ENCODE assay signal across 8 cellular contexts in the genomic region with DNA sequence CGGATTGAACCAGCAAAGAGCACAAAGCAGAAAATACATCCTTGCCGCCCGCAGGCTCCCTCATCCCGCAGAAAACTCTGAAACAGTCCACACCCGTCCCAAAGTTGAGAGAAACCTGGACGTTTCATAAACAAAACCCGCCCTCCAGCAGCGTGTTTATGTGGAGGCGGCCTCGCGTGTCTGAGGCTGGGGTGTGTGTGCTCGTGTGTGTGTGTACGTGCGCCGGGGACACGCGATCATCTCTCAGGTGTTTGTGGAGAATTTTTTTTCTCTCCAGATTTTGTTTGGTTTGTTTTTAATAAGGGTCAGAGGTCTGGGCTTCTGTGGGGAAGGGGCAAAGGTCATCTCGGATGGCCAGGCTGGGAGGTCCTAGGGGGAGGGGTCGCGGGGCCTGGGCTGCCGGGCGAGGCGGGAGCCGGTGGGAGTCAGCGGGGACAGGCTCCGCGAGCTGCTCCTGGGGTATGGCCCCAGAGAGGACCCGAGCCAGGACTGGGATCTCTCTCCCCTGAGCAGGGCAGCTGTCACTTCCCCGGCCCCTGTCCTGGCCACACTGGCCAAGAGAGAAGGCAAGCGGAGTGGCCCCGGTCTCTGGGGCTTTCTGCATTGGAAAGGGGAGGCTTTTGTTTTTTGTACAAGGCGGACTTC.
A peak's percentile ranks its signal among the peaks of the same experiment; 100 is the strongest.
DNase-seq lines count a peak whose midpoint lies in the region; ATAC-seq and TF ChIP-seq lines count a peak whose summit lies in the region.

No MANE protein-coding gene starts in this region.

- H3K79me2 ChIP-seq in SU-DHL-6 (ENCODE audit: insufficient read depth, low read length) = no peaks in the 10 kb centered on the region

- no peaks in the 10 kb centered on the region for H3K36me3 ChIP-seq in HEK293 (ENCODE audit: control insufficient read depth in 2 of 2, insufficient read depth in 1 of 2, low read length in 2 of 2)
- H3K36me3 ChIP-seq in SU-DHL-6 (ENCODE audit: low read length) = no peaks in the 10 kb centered on the region

- peak overlapping the region; percentile 64 for H2AFZ ChIP-seq in SU-DHL-6 (ENCODE audit: low read depth, low read length, severe bottlenecking)

- H3K9me3 ChIP-seq in HEK293 (ENCODE audit: control insufficient read depth, insufficient read depth, low read depth, low read length) (no peaks in the 10 kb centered on the region), SU-DHL-6 (ENCODE audit: insufficient read depth, low read length) (no peaks in the 10 kb centered on the region)

- H3F3A ChIP-seq in SU-DHL-6 (ENCODE audit: insufficient read depth) = no peaks in the 10 kb centered on the region

- H3K9ac ChIP-seq in SU-DHL-6 (ENCODE audit: low read length) = peak overlapping the region; percentile 54

- H3K9me3 Mint-ChIP-seq in chondrocyte (ENCODE audit: low read depth) = peaks cover 9% of the 10 kb centered on the region

- H3K27me3 Mint-ChIP-seq in chondrocyte (ENCODE audit: low read depth) = no peaks in the 10 kb centered on the region

- peak overlapping the region; percentile 72 for H3K4me3 Mint-ChIP-seq in chondrocyte (ENCODE audit: unreplicated experiment)

- no peaks in the 10 kb centered on the region for H4K20me1 ChIP-seq in SU-DHL-6 (ENCODE audit: low read depth, low read length)

- peak overlapping the region; percentile 79 for H3K27ac ChIP-seq in HEK293 (ENCODE audit: extremely low read depth, low read depth, low read length)
- no peak overlapping the region for H3K27ac ChIP-seq in SU-DHL-6 (ENCODE audit: low read depth, low read length)

- peaks cover 3% of the 10 kb centered on the region; the same call in 1 of the 2 replicates for H3K4me1 ChIP-seq in HEK293 (ENCODE audit: control insufficient read depth, insufficient read depth, low read length)

- H3K4me2 ChIP-seq in SU-DHL-6 (ENCODE audit: low read depth, low read length, poor library complexity, severe bottlenecking) = peak overlapping the region; percentile 55

- H3K36me3 Mint-ChIP-seq in chondrocyte (ENCODE audit: low read depth) = peaks cover 2% of the 10 kb centered on the region

- CTCF ChIA-PET in HEK293 (lab: Yijun Ruan, JAX) = no interaction called here

- TF ChIP-seq POLR2A in lower leg skin (IDR thresholded peaks at IDR 0.05) = no peak

- DNase-seq in chondrocyte (ENCODE audit: low spot score) = no peak
- peak; percentile 58 to 92 for DNase-seq in lower leg skin (ENCODE audit: low spot score in 2 of 2)
- DNase-seq in stimulated activated naive CD4-positive, alpha-beta T cell treated with Interleukin-2 at 50 U/mL for 16 hours (lab: John Stamatoyannopoulos, UW) = peak; percentile 25
- no peak for DNase-seq in D341Med (ENCODE audit: low spot score)

- 19 to 28% methylated on average over 30 to 32 of the region's 32 CpGs for WGBS in lower leg skin, 2 donors

- ATAC-seq in HG02678 (IDR thresholded peaks at IDR 0.05; ENCODE audit: unreplicated experiment) (no peak), GM19351 (IDR thresholded peaks at IDR 0.05; ENCODE audit: unreplicated experiment) (no peak)

- TF ChIP-seq CTCF in HEK293 (tag by site-specific recombination; IDR thresholded peaks at IDR 0.05) (no peak), SU-DHL-6 (IDR thresholded peaks at IDR 0.05; ENCODE audit: insufficient read depth, low read length, poor library complexity, severe bottlenecking) (no peak), chondrocyte (IDR thresholded peaks at IDR 0.05) (no peak), lower leg skin (IDR thresholded peaks at IDR 0.05) (no peak)

- POLR2A ChIA-PET in HEK293 (lab: Yijun Ruan, JAX) = interaction anchor here (0.5 to 1.4 kb wide), 3 partner anchors 41 to 237 kb away, joined by 3 to 4 read pairs (median 3); partner anchors contain the start of gene IER5L

- H3K4me3 ChIP-seq in HEK293 (ENCODE audit: low read depth, low read length) = peak overlapping the region; percentile 44; the same call in 1 of the 2 replicates
- no peak overlapping the region for H3K4me3 ChIP-seq in SU-DHL-6 (ENCODE audit: insufficient read depth, low read length, poor library complexity, severe bottlenecking)
- H3K4me3 ChIP-seq in lower leg skin (ENCODE audit: low read depth, poor library complexity, severe bottlenecking) = no peak overlapping the region

- intact Hi-C loops in lower leg skin (cut with DNase I; ENCODE audit: low total_unique reads) = no loop called here

- H3K9me2 ChIP-seq in SU-DHL-6 (replicated peaks; ENCODE audit: insufficient read depth, low read length) = no peaks in the 10 kb centered on the region

- peak overlapping the region; percentile 98 for H3K27ac Mint-ChIP-seq in chondrocyte (ENCODE audit: unreplicated experiment)

- no peaks in the 10 kb centered on the region for H3K27me3 ChIP-seq in SU-DHL-6 (ENCODE audit: low read length)

- peaks cover 24% of the 10 kb centered on the region for H3K4me1 Mint-ChIP-seq in chondrocyte (ENCODE audit: low read depth)

TF ChIP-seq in HEK293, 187 proteins besides CTCF, POLR2A, EP300 and RAD21 (continues in another document):
- TF ChIP-seq MZF1 (tag by site-specific recombination; IDR thresholded peaks at IDR 0.05; ENCODE audit: borderline replicate concordance) = no peak
- TF ChIP-seq GLIS1 (tag by site-specific recombination; IDR thresholded peaks at IDR 0.05) = peak; percentile 39
- no peak for TF ChIP-seq ZNF362 (tag by site-specific recombination; IDR thresholded peaks at IDR 0.05)
- no peak for TF ChIP-seq ZSCAN5A (tag by site-specific recombination; IDR thresholded peaks at IDR 0.05)
- TF ChIP-seq ZNF335 (tag by site-specific recombination; conservative IDR thresholded peaks at IDR 0.05) = peak; percentile 72
- 0 out of 2 replicates have a peak, but pooled peaks have one; percentile 9 for TF ChIP-seq ZIC2 (tag by site-specific recombination; IDR thresholded peaks at IDR 0.05)
- peak; percentile 18; the same call in 1 of the 2 replicates for TF ChIP-seq SP3 (tag by site-specific recombination; IDR thresholded peaks at IDR 0.05)
- no peak for TF ChIP-seq PRDM10 (tag by site-specific recombination; IDR thresholded peaks at IDR 0.05)
- peak; percentile 46 for TF ChIP-seq OSR2 (tag by site-specific recombination; IDR thresholded peaks at IDR 0.05)
- peak; percentile 79 for TF ChIP-seq BCL11B (tag by site-specific recombination; IDR thresholded peaks at IDR 0.05; ENCODE audit: low read depth)
- peak; percentile 80; the same call in 1 of the 2 replicates for TF ChIP-seq BCL11A (tag by site-specific recombination; IDR thresholded peaks at IDR 0.05; ENCODE audit: low read depth)

Comparison
In these comparisons a context has a peak if more than half of its experiments do, and no peak if none do; other contexts are left out.
1. DNase-seq: peak in lower leg skin (2 of 2) and stimulated activated naive CD4-positive, alpha-beta T cell treated with Interleukin-2 at 50 U/mL for 16 hours (single experiment); none in chondrocyte (single experiment) and D341Med (single experiment).